ENCODE assay signal across 1 cellular context in the genomic region with DNA sequence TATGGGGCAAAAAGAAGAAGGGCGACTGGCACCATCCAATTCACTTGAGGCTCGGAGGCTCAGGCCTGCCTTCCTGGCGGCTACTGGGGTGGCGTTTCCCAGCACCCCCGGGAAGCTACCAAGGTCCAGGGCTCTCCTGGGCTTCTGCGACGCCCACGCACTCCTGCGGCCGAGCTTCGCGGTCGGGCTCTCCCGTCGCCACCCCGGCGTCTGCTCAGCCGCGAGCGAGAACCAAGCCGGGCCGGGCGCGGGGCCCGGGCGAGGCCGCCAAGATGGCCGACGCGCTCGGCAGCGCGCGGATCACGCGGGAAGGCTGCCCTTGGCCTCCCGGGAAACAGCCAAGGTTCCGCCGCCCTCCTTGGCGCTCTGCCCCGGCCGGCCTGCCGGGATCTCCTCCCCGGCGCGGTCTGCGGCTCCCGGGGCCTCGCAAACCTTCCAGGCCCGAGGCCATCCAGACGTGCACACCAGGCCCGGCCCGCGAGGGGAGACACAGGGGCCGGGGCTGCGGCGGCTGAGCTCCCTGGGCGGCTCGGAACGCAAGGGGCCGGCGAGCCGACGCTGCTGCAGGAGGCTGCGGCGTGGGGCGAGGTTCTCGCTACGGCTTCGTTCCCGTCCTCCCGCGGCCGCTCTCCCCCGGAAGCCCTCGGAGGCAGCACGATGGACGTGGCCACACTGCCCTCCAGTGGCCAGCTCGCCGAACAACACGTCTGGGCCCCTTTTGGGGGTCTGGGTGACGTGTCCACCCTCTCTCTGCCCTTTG.
TF ChIP-seq lines count a peak whose summit lies in the region.

No MANE protein-coding gene starts in this region.

TF ChIP-seq in K562, 482 proteins besides CTCF, POLR2A, EP300 and RAD21 (continued from another document and continues in another):
- TF ChIP-seq RBM17 (IDR thresholded peaks at IDR 0.05; ENCODE audit: borderline replicate concordance, low read depth, low read length) (no peak), NR2F6 (CRISPR knock-in tag; IDR thresholded peaks at IDR 0.05) (no peak), NONO (IDR thresholded peaks at IDR 0.05; ENCODE audit: low read depth in 2 of 2, low read length in 1 of 2) (peak; percentile 35 to 38; a peak in 2 of 4 replicates), ZNF146 (CRISPR knock-in tag; IDR thresholded peaks at IDR 0.05; ENCODE audit: unreplicated experiment) (no peak), FOSL1 (tag; conservative IDR thresholded peaks at IDR 0.05) (no peak; the same call in 1 of the 2 replicates), ZSCAN29 (IDR thresholded peaks at IDR 0.05) (no peak), STAG1 (CRISPR knock-in tag; IDR thresholded peaks at IDR 0.05; ENCODE audit: borderline replicate concordance) (peak; percentile 98), ZNF224 (CRISPR knock-in tag; IDR thresholded peaks at IDR 0.05) (peak; percentile 67; the same call in 1 of the 2 replicates), GABPA (tag; conservative IDR thresholded peaks at IDR 0.05; ENCODE audit: low read depth) (peak; percentile 32; the same call in 1 of the 2 replicates), BRCA1 (IDR thresholded peaks at IDR 0.05) (no peak), BRCA1 (CRISPR knock-in tag; IDR thresholded peaks at IDR 0.05) (no peak), SAP30 (IDR thresholded peaks at IDR 0.05; ENCODE audit: borderline replicate concordance, insufficient read depth, low read depth, low read length, poor library complexity, severe bottlenecking) (no peak), RCOR1 (IDR thresholded peaks at IDR 0.05; ENCODE audit: borderline replicate concordance in 1 of 2, low read depth in 2 of 2, low read length in 2 of 2) (0 out of 4 replicates have a peak, but pooled peaks of 1 of the 2 experiments have one; percentile 33), HDAC3 (IDR thresholded peaks at IDR 0.05; ENCODE audit: borderline replicate concordance, partially characterized antibody) (no peak), KDM1A (IDR thresholded peaks at IDR 0.05) (no peak), MYC (IDR thresholded peaks at IDR 0.05; ENCODE audit: low read depth, low read length) (peak; percentile 62; the same call in 1 of the 2 replicates), MYC (CRISPR knock-in tag; IDR thresholded peaks at IDR 0.05; ENCODE audit: borderline replicate concordance, low read depth) (no peak), ZNF551 (CRISPR knock-in tag; IDR thresholded peaks at IDR 0.05) (no peak), HCFC1 (IDR thresholded peaks at IDR 0.05; ENCODE audit: low read depth, low read length) (no peak), ZNF124 (CRISPR knock-in tag; IDR thresholded peaks at IDR 0.05) (no peak), RBM14 (IDR thresholded peaks at IDR 0.05; ENCODE audit: borderline replicate concordance, insufficient read depth, low read depth, low read length) (no peak), KDM4B (IDR thresholded peaks at IDR 0.05; ENCODE audit: borderline replicate concordance in 2 of 2, low read depth in 1 of 2) (no peak), ZNF431 (CRISPR knock-in tag; IDR thresholded peaks at IDR 0.05) (peak; percentile 69; the same call in 1 of the 2 replicates), FOXA3 (CRISPR knock-in tag; conservative IDR thresholded peaks at IDR 0.05 in 1 of 2, IDR thresholded peaks at IDR 0.05 in 1 of 2) (peak in 1 of 2 experiments; percentile 75; a peak in 1 of 4 replicates), ZNF12 (CRISPR knock-in tag; IDR thresholded peaks at IDR 0.05) (no peak; the same call in 1 of the 2 replicates), DNMT1 (IDR thresholded peaks at IDR 0.05) (no peak), SMARCB1 (IDR thresholded peaks at IDR 0.05; ENCODE audit: insufficient read length, low read depth) (no peak), ZNF699 (CRISPR knock-in tag; IDR thresholded peaks at IDR 0.05; ENCODE audit: insufficient replicate concordance) (no peak), SRSF9 (IDR thresholded peaks at IDR 0.05; ENCODE audit: borderline replicate concordance, low read depth, low read length) (no peak), GABPB1 (CRISPR knock-in tag; IDR thresholded peaks at IDR 0.05) (peak; percentile 79), YBX1 (IDR thresholded peaks at IDR 0.05) (no peak), ZNF584 (CRISPR knock-in tag; IDR thresholded peaks at IDR 0.05; ENCODE audit: low read depth) (peak; percentile 86), MEF2A (IDR thresholded peaks at IDR 0.05; ENCODE audit: control insufficient read depth, low read depth, low read length) (no peak), ILK (tag; IDR thresholded peaks at IDR 0.05; ENCODE audit: borderline replicate concordance, low read depth) (no peak), ZNF408 (CRISPR knock-in tag; IDR thresholded peaks at IDR 0.05; ENCODE audit: low read depth) (no peak), WHSC1 (IDR thresholded peaks at IDR 0.05; ENCODE audit: low read length) (no peak), BHLHE40 (IDR thresholded peaks at IDR 0.05; ENCODE audit: low read length) (no peak), TSC22D4 (tag; IDR thresholded peaks at IDR 0.05) (no peak), U2AF1 (optimal IDR thresholded peaks at IDR 0.05; ENCODE audit: low read depth, low read length) (peak; percentile 88), XRCC5 (IDR thresholded peaks at IDR 0.05; ENCODE audit: low read depth, low read length) (0 out of 2 replicates have a peak, but pooled peaks have one; percentile 68), TOE1 (IDR thresholded peaks at IDR 0.05; ENCODE audit: borderline replicate concordance) (no peak), TOE1 (CRISPR knock-in tag; IDR thresholded peaks at IDR 0.05; ENCODE audit: borderline replicate concordance, low read depth) (no peak), RBM34 (IDR thresholded peaks at IDR 0.05; ENCODE audit: borderline replicate concordance, insufficient read depth, low read length) (no peak), PURB (CRISPR knock-in tag; IDR thresholded peaks at IDR 0.05; ENCODE audit: low read depth) (no peak), OTX1 (CRISPR knock-in tag; IDR thresholded peaks at IDR 0.05) (no peak), CBX1 (IDR thresholded peaks at IDR 0.05; ENCODE audit: low read depth) (peak; percentile 63; the same call in 1 of the 2 replicates), ZKSCAN1 (IDR thresholded peaks at IDR 0.05; ENCODE audit: low read depth, low read length) (no peak), NFE2 (IDR thresholded peaks at IDR 0.05; ENCODE audit: low read depth) (no peak), BCL6 (CRISPR knock-in tag; IDR thresholded peaks at IDR 0.05) (no peak), SOX6 (IDR thresholded peaks at IDR 0.05) (no peak), TAF9B (IDR thresholded peaks at IDR 0.05; ENCODE audit: partially characterized antibody) (no peak), NCOA6 (IDR thresholded peaks at IDR 0.05) (no peak), ARID2 (IDR thresholded peaks at IDR 0.05) (no peak), RBFOX2 (IDR thresholded peaks at IDR 0.05; ENCODE audit: low read depth, low read length) (peak; percentile 94)
- TF ChIP-seq, protein P1, sequence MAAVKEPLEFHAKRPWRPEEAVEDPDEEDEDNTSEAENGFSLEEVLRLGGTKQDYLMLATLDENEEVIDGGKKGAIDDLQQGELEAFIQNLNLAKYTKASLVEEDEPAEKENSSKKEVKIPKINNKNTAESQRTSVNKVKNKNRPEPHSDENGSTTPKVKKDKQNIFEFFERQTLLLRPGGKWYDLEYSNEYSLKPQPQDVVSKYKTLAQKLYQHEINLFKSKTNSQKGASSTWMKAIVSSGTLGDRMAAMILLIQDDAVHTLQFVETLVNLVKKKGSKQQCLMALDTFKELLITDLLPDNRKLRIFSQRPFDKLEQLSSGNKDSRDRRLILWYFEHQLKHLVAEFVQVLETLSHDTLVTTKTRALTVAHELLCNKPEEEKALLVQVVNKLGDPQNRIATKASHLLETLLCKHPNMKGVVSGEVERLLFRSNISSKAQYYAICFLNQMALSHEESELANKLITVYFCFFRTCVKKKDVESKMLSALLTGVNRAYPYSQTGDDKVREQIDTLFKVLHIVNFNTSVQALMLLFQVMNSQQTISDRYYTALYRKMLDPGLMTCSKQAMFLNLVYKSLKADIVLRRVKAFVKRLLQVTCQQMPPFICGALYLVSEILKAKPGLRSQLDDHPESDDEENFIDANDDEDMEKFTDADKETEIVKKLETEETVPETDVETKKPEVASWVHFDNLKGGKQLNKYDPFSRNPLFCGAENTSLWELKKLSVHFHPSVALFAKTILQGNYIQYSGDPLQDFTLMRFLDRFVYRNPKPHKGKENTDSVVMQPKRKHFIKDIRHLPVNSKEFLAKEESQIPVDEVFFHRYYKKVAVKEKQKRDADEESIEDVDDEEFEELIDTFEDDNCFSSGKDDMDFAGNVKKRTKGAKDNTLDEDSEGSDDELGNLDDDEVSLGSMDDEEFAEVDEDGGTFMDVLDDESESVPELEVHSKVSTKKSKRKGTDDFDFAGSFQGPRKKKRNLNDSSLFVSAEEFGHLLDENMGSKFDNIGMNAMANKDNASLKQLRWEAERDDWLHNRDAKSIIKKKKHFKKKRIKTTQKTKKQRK (IDR thresholded peaks at IDR 0.05; ENCODE audit: borderline replicate concordance, low read depth, low read length) = no peak
- TF ChIP-seq, protein P2, sequence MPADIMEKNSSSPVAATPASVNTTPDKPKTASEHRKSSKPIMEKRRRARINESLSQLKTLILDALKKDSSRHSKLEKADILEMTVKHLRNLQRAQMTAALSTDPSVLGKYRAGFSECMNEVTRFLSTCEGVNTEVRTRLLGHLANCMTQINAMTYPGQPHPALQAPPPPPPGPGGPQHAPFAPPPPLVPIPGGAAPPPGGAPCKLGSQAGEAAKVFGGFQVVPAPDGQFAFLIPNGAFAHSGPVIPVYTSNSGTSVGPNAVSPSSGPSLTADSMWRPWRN (IDR thresholded peaks at IDR 0.05; ENCODE audit: low read depth) = no peak
- TF ChIP-seq, protein P3, sequence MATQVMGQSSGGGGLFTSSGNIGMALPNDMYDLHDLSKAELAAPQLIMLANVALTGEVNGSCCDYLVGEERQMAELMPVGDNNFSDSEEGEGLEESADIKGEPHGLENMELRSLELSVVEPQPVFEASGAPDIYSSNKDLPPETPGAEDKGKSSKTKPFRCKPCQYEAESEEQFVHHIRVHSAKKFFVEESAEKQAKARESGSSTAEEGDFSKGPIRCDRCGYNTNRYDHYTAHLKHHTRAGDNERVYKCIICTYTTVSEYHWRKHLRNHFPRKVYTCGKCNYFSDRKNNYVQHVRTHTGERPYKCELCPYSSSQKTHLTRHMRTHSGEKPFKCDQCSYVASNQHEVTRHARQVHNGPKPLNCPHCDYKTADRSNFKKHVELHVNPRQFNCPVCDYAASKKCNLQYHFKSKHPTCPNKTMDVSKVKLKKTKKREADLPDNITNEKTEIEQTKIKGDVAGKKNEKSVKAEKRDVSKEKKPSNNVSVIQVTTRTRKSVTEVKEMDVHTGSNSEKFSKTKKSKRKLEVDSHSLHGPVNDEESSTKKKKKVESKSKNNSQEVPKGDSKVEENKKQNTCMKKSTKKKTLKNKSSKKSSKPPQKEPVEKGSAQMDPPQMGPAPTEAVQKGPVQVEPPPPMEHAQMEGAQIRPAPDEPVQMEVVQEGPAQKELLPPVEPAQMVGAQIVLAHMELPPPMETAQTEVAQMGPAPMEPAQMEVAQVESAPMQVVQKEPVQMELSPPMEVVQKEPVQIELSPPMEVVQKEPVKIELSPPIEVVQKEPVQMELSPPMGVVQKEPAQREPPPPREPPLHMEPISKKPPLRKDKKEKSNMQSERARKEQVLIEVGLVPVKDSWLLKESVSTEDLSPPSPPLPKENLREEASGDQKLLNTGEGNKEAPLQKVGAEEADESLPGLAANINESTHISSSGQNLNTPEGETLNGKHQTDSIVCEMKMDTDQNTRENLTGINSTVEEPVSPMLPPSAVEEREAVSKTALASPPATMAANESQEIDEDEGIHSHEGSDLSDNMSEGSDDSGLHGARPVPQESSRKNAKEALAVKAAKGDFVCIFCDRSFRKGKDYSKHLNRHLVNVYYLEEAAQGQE (CRISPR knock-in tag; IDR thresholded peaks at IDR 0.05; ENCODE audit: low read depth) = peak; percentile 78
- TF ChIP-seq, protein P4, sequence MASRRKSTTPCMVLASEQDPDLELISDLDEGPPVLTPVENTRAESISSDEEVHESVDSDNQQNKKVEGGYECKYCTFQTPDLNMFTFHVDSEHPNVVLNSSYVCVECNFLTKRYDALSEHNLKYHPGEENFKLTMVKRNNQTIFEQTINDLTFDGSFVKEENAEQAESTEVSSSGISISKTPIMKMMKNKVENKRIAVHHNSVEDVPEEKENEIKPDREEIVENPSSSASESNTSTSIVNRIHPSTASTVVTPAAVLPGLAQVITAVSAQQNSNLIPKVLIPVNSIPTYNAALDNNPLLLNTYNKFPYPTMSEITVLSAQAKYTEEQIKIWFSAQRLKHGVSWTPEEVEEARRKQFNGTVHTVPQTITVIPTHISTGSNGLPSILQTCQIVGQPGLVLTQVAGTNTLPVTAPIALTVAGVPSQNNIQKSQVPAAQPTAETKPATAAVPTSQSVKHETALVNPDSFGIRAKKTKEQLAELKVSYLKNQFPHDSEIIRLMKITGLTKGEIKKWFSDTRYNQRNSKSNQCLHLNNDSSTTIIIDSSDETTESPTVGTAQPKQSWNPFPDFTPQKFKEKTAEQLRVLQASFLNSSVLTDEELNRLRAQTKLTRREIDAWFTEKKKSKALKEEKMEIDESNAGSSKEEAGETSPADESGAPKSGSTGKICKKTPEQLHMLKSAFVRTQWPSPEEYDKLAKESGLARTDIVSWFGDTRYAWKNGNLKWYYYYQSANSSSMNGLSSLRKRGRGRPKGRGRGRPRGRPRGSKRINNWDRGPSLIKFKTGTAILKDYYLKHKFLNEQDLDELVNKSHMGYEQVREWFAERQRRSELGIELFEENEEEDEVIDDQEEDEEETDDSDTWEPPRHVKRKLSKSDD (conservative IDR thresholded peaks at IDR 0.05; ENCODE audit: low read length) = no peak
- TF ChIP-seq, protein P5, sequence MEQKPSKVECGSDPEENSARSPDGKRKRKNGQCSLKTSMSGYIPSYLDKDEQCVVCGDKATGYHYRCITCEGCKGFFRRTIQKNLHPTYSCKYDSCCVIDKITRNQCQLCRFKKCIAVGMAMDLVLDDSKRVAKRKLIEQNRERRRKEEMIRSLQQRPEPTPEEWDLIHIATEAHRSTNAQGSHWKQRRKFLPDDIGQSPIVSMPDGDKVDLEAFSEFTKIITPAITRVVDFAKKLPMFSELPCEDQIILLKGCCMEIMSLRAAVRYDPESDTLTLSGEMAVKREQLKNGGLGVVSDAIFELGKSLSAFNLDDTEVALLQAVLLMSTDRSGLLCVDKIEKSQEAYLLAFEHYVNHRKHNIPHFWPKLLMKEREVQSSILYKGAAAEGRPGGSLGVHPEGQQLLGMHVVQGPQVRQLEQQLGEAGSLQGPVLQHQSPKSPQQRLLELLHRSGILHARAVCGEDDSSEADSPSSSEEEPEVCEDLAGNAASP (IDR thresholded peaks at IDR 0.05) = no peak
- TF ChIP-seq, protein P6, sequence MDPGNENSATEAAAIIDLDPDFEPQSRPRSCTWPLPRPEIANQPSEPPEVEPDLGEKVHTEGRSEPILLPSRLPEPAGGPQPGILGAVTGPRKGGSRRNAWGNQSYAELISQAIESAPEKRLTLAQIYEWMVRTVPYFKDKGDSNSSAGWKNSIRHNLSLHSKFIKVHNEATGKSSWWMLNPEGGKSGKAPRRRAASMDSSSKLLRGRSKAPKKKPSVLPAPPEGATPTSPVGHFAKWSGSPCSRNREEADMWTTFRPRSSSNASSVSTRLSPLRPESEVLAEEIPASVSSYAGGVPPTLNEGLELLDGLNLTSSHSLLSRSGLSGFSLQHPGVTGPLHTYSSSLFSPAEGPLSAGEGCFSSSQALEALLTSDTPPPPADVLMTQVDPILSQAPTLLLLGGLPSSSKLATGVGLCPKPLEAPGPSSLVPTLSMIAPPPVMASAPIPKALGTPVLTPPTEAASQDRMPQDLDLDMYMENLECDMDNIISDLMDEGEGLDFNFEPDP (CRISPR knock-in tag; IDR thresholded peaks at IDR 0.05) = no peak
